ENCODE assay signal across 22 cellular contexts in the genomic region with DNA sequence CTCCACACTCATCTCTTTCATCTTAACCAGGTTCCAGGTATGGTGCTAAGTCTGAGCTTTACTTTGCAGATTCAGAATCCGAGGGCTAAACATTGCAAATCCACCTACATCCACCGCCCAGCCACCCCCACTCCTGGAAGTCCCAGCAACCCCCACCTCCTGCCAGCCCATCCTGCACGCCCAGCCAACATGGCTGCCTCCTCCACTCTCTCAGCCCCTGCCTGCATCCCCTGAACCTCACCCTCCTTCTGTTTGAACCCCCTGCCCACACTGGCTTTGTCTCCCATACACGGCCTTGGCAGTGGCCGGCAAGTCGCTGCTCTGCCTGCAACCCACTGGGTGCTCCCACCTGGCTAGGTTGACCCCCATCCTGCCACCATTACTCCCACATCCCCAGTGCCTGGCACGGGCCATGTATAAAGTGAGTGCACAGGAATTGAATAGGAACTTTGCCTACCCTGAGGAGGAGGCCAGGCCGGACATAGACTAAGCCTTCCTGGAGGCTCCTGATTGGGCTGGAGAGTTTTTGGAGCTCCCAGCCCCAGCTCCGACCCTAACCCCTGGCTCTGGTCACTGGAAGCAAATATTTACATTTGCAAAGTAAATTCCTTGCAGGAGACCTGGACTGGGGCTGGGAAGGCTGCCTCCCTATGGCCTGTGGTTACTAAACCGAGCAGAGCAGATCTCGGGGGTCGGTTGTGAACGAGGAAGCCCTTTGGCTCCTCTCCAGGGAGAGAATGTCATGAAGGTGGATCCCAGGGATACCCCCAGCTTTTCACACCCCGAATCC. TPM values are rescaled to one million over a fixed set of nuclear protein-coding genes. Genes with fewer than 3 reads are reported as not detected.
DNase-seq lines count a peak whose midpoint lies in the region; ATAC-seq, FAIRE-seq and TF ChIP-seq lines count a peak whose summit lies in the region.
"Had no signal": no experiment of that assay in that cellular context is flagged by ENCODE, and none has a peak within 500 bp of the region (broad histone marks: within the 10 kb centered on the region; RNA-seq: fewer than 3 reads in every experiment).

No MANE protein-coding gene starts in this region.

- intact Hi-C loops in Caco-2 (cut with micrococcal nuclease; ENCODE audit: unreplicated experiment): loop anchor here (2.0 kb wide), 1 partner anchor 17 kb away; no protein-coding TSS in a partner anchor

- H3K27me3 ChIP-seq in Caco-2 (replicated peaks; ENCODE audit: control insufficient read depth, insufficient read depth, low read length): no peaks in the 10 kb centered on the region
- H3K27me3 ChIP-seq: esophagus muscularis mucosa had no signal

- no peaks in the 10 kb centered on the region for H3K9me3 ChIP-seq in Caco-2
- H3K9me3 ChIP-seq: esophagus muscularis mucosa had no signal

- FAIRE-seq in GM12892 (lab: Jason Lieb, UNC): no peak

- peak in 1 of 2 experiments; percentile 9 for TF ChIP-seq CTCF in Caco-2 (IDR thresholded peaks at IDR 0.05; ENCODE audit: insufficient read depth in 1 of 2, low read depth in 1 of 2, low read length in 1 of 2, severe bottlenecking in 1 of 2, unreplicated experiment in 1 of 2)
- TF ChIP-seq CTCF in glutamatergic neuron (IDR thresholded peaks at IDR 0.05; ENCODE audit: partially characterized antibody, unreplicated experiment): no peak
- no peak for TF ChIP-seq CTCF in neural crest cell (conservative IDR thresholded peaks at IDR 0.05)

- CTCF ChIA-PET in Caco-2 (lab: Charles Lee): interaction anchor here (0.6 to 2.0 kb wide), 8 partner anchors 10 to 221 kb away, joined by 3 to 15 read pairs (median 4); partner anchors contain the start of gene EMID1

- peaks cover 13% of the 10 kb centered on the region for H3K4me1 Mint-ChIP-seq in Caco-2 (ENCODE audit: low read depth, unreplicated experiment)
- H3K4me1 Mint-ChIP-seq in glutamatergic neuron (ENCODE audit: low read depth, unreplicated experiment): no peaks in the 10 kb centered on the region
- peaks cover 2% of the 10 kb centered on the region for H3K4me1 Mint-ChIP-seq in neural crest cell
- H3K4me1 Mint-ChIP-seq: activated CD4-positive, alpha-beta memory T cell treated with anti-CD3 and anti-CD28 coated beads, Interleukin-2, amount 10 ng/mL, durations not matched to agents 7 days and 5 days; immature natural killer cell had no signal

- peak overlapping the region; percentile 49 for H3K4me3 Mint-ChIP-seq in Caco-2 (ENCODE audit: unreplicated experiment)
- no peak overlapping the region for H3K4me3 Mint-ChIP-seq in glutamatergic neuron (ENCODE audit: unreplicated experiment)
- no peak overlapping the region for H3K4me3 Mint-ChIP-seq in neural crest cell
- H3K4me3 Mint-ChIP-seq: activated CD4-positive, alpha-beta memory T cell treated with anti-CD3 and anti-CD28 coated beads, Interleukin-2, amount 10 ng/mL, durations not matched to agents 7 days and 5 days; activated naive CD4-positive, alpha-beta T cell treated with anti-CD3 and anti-CD28 coated beads for 36 hours; immature natural killer cell had no signal

- H3K36me3 Mint-ChIP-seq in Caco-2 (ENCODE audit: insufficient read depth, unreplicated experiment) (no peaks in the 10 kb centered on the region), glutamatergic neuron (ENCODE audit: unreplicated experiment) (no peaks in the 10 kb centered on the region), neural crest cell (ENCODE audit: low read depth) (no peaks in the 10 kb centered on the region)
- H3K36me3 Mint-ChIP-seq: immature natural killer cell had no signal

- POLR2A ChIA-PET in Caco-2 (lab: Charles Lee): interaction anchor here (1.0 to 2.0 kb wide), 2 partner anchors 14 to 46 kb away, joined by 3 to 7 read pairs; partner anchors contain the start of gene EMID1

- peaks cover 17% of the 10 kb centered on the region for H3K4me1 ChIP-seq in Caco-2

- DNase-seq in Caco-2: peak; percentile 60 to 61
- DNase-seq in HuH-7.5 (ENCODE audit: low spot score): peak; percentile 94
- DNase-seq in glutamatergic neuron: peak; percentile 5
- no peak for DNase-seq in neural crest cell (ENCODE audit: low read depth, low spot score)
- no peak for DNase-seq in GM12892 (ENCODE audit: insufficient read length)
- DNase-seq in epidermal melanocyte (ENCODE audit: insufficient read length, low spot score): no peak
- DNase-seq: activated CD4-positive, alpha-beta memory T cell treated with anti-CD3 and anti-CD28 coated beads, Interleukin-2, amount 10 ng/mL, durations not matched to agents 7 days and 5 days; activated naive CD4-positive, alpha-beta T cell treated with anti-CD3 and anti-CD28 coated beads for 36 hours; central memory CD4-positive, alpha-beta T cell; DMS153; immature natural killer cell; Kasumi-1; NCI-H1105; NCI-H526; SHP77; stimulated activated CD4-positive, alpha-beta T cell treated with anti-CD3 and anti-CD28 coated beads, Interleukin-4, amount 100 ng/mL, for 4 hours had no signal

- no peaks in the 10 kb centered on the region for H3K36me3 ChIP-seq in Caco-2 (ENCODE audit: control insufficient read depth, insufficient read depth, low read length)
- H3K36me3 ChIP-seq: esophagus muscularis mucosa had no signal

- ATAC-seq in GM18870 (IDR thresholded peaks at IDR 0.05; ENCODE audit: unreplicated experiment) (no peak), GM18861 (IDR thresholded peaks at IDR 0.05; ENCODE audit: unreplicated experiment) (no peak)

- H3K27ac Mint-ChIP-seq in Caco-2 (ENCODE audit: unreplicated experiment) (peak overlapping the region; percentile 87), glutamatergic neuron (ENCODE audit: unreplicated experiment) (no peak overlapping the region), neural crest cell (ENCODE audit: unreplicated experiment) (peak overlapping the region; percentile 92)
- H3K27ac Mint-ChIP-seq: activated CD4-positive, alpha-beta memory T cell treated with anti-CD3 and anti-CD28 coated beads, Interleukin-2, amount 10 ng/mL, durations not matched to agents 7 days and 5 days; activated naive CD4-positive, alpha-beta T cell treated with anti-CD3 and anti-CD28 coated beads for 36 hours; immature natural killer cell had no signal

- H3K4me3 ChIP-seq in Caco-2 (ENCODE audit: low read depth, low read length): no peak overlapping the region
- H3K4me3 ChIP-seq: esophagus muscularis mucosa, skin epidermis had no signal

- BruUV-seq in Caco-2 (replicated peaks; lab: Mats Ljungman, UMichigan): no TSS peak

- H3K9me3 Mint-ChIP-seq in Caco-2 (ENCODE audit: unreplicated experiment) (no peaks in the 10 kb centered on the region), glutamatergic neuron (ENCODE audit: unreplicated experiment) (no peaks in the 10 kb centered on the region), neural crest cell (no peaks in the 10 kb centered on the region)
- H3K9me3 Mint-ChIP-seq: activated CD4-positive, alpha-beta memory T cell treated with anti-CD3 and anti-CD28 coated beads, Interleukin-2, amount 10 ng/mL, durations not matched to agents 7 days and 5 days; activated naive CD4-positive, alpha-beta T cell treated with anti-CD3 and anti-CD28 coated beads for 36 hours; immature natural killer cell had no signal

- H3K27me3 Mint-ChIP-seq in Caco-2 (ENCODE audit: insufficient read depth, unreplicated experiment): no peaks in the 10 kb centered on the region
- peaks cover 2% of the 10 kb centered on the region for H3K27me3 Mint-ChIP-seq in glutamatergic neuron (ENCODE audit: unreplicated experiment)
- H3K27me3 Mint-ChIP-seq in neural crest cell (ENCODE audit: low read depth): no peaks in the 10 kb centered on the region

- no peak for TF ChIP-seq POLR2A in GM12892 (IDR thresholded peaks at IDR 0.05; ENCODE audit: low read depth, low read length)

RNA-seq across cellular contexts. Expression of gene EMID1, which starts 14.4 kb away (rescaled TPM):
- 8.9 and 10.0 TPM in 2 replicates for total RNA-seq in Caco-2 (2022)
- 0.76 TPM for total RNA-seq in glutamatergic neuron (ENCODE audit: unreplicated experiment)
- 9.0 and 10.4 TPM in 2 replicates for total RNA-seq in neural crest cell
- 10.9 TPM for polyA plus RNA-seq in GM12892 (2012; ENCODE audit: missing spikeins)
- total RNA-seq: activated naive CD4-positive, alpha-beta T cell treated with anti-CD3 and anti-CD28 coated beads for 36 hours; OCI-LY7; T-helper 1 cell treated with Interleukin-12 subunit alpha and Interleukin-12 subunit beta and Interleukin-4 antibody, amounts not matched to agents 30 ng/mL and 1 ng/mL, for 36 hours had no signal

RNA-seq across cellular contexts. Expression of gene RHBDD3, which starts 47.7 kb away (rescaled TPM):
- 47.7 and 49.6 TPM in 2 replicates for total RNA-seq in Caco-2 (2022)
- 50.4 TPM for total RNA-seq in glutamatergic neuron (ENCODE audit: unreplicated experiment)
- 64.9 and 65.6 TPM in 2 replicates for total RNA-seq in neural crest cell
- 8.0 TPM for polyA plus RNA-seq in GM12892 (2012; ENCODE audit: missing spikeins)

RNA-seq across cellular contexts. Expression of gene EWSR1, which starts 48.0 kb away (rescaled TPM):
- total RNA-seq in Caco-2 (2022): 343 and 358 TPM in 2 replicates
- 355 TPM for total RNA-seq in glutamatergic neuron (ENCODE audit: unreplicated experiment)
- 483 and 497 TPM in 2 replicates for total RNA-seq in neural crest cell
- 159 TPM for polyA plus RNA-seq in GM12892 (2012; ENCODE audit: missing spikeins)

Comparison
In these comparisons a context has a peak if more than half of its experiments do, and no peak if none do; other contexts are left out.
1. DNase-seq: peak in Caco-2 (2 of 2), HuH-7.5 (single experiment) and glutamatergic neuron (single experiment); none in neural crest cell (single experiment), GM12892 (single experiment) and epidermal melanocyte (single experiment).